1 cellular context compared by ENCODE assay signal in the genomic region with DNA sequence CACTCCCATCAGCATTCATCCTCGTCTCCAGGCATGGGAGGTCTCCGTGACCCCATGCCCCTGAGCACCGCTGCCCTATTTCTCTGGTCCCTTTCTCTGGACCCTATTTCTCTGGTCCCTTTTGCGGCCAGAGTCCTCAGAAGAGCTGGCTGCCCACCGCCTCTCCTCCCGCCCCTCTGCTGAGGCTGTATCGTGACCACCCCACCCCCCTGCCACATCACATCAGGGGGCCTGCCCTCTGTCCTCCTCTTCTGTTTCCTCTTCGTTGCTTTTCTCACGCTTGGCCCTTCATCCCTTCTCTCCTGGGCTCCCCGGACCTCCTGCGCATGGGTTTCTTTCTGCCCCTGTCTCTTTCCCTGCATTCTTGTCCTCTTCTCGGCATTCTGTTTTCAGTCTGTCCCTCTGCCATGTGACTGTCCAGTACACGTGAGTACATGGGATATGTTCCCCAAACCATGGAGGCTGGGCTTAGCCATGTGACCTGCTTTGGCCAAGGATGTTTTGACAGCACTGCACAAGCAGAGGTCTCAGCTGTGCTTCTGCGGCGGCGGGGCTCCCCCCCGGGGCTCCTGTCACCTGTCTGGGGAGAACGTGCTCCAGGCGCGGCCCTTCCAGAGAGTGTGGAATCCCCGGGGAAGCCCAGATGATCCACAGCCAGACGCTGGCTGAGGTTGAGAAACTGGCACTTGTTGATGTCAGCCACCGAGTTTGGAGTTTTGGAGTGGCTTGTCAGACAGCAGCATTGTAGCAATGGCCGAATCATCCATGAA.
TF ChIP-seq lines count a peak whose summit lies in the region.

No MANE protein-coding gene starts in this region.

TF ChIP-seq in GM12878, 131 proteins besides CTCF, POLR2A, EP300 and RAD21 (continued from another document):
- TF ChIP-seq, protein P1, sequence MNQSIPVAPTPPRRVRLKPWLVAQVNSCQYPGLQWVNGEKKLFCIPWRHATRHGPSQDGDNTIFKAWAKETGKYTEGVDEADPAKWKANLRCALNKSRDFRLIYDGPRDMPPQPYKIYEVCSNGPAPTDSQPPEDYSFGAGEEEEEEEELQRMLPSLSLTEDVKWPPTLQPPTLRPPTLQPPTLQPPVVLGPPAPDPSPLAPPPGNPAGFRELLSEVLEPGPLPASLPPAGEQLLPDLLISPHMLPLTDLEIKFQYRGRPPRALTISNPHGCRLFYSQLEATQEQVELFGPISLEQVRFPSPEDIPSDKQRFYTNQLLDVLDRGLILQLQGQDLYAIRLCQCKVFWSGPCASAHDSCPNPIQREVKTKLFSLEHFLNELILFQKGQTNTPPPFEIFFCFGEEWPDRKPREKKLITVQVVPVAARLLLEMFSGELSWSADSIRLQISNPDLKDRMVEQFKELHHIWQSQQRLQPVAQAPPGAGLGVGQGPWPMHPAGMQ (IDR thresholded peaks at IDR 0.05; ENCODE audit: borderline replicate concordance) = no peak
- TF ChIP-seq LARP7 (IDR thresholded peaks at IDR 0.05) = no peak
- TF ChIP-seq TCF12 (IDR thresholded peaks at IDR 0.05; ENCODE audit: low read depth, low read length) = no peak
